Comparison of ENCODE assay signal across 22 cellular contexts in the genomic region with DNA sequence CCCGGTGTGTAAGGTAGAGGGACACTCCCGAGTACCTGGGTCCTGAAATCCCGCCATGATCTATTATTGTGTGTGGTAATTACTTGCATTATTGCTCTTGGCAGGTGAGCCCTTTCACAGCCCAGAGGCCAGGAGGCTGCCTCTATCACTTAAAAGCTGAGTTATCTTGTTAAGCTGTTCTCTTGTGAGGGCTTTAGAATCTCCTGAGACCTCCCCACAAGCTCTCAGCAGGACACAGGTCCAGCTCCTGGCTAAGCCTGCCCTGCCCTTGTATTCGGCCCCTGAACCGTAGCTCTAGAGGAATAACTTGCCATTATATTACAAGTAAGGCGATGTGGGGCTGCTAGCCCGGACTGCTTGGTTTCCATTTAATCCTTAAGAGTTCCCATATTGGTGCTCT. TPM values are rescaled to one million over a fixed set of nuclear protein-coding genes. Genes with fewer than 3 reads are reported as not detected.
DNase-seq lines count a peak whose midpoint lies in the region; ATAC-seq, FAIRE-seq and TF ChIP-seq lines count a peak whose summit lies in the region.
"Had no signal": no experiment of that assay in that cellular context is flagged by ENCODE, and none has a peak within 500 bp of the region (broad histone marks: within the 10 kb centered on the region; RNA-seq: fewer than 3 reads in every experiment).

No MANE protein-coding gene starts in this region.

- BruUV-seq in Calu3 (replicated peaks; lab: Mats Ljungman, UMichigan): no TSS peak

- no peak overlapping the region for H2BK5ac ChIP-seq in mesendoderm (ENCODE audit: low read length)

- H3K4me2 ChIP-seq in astrocyte (ENCODE audit: low read length) (peak overlapping the region; percentile 68), mesendoderm (ENCODE audit: low read length) (no peak overlapping the region)

- H3K9me3 ChIP-seq in HUES64 (ENCODE audit: insufficient read depth, low read depth, low read length): no peaks in the 10 kb centered on the region
- H3K9me3 ChIP-seq in astrocyte (ENCODE audit: insufficient read depth, low read depth, low read length): no peaks in the 10 kb centered on the region
- H3K9me3 ChIP-seq: heart right ventricle, tibial artery had no signal

- H3K9ac ChIP-seq in HUES64 (ENCODE audit: low read depth, low read length) (no peak overlapping the region), astrocyte (ENCODE audit: low read length) (peak overlapping the region; percentile 72), mesendoderm (ENCODE audit: low read length) (no peak overlapping the region)

- H3K36me3 ChIP-seq in HUES64 (ENCODE audit: insufficient read depth, low read length): peaks cover 8% of the 10 kb centered on the region; the same call in 1 of the 2 replicates
- no peaks in the 10 kb centered on the region for H3K36me3 ChIP-seq in astrocyte (ENCODE audit: insufficient read depth, low read length)
- H3K36me3 ChIP-seq in mesendoderm (ENCODE audit: control insufficient read depth, insufficient read depth, low read length): no peaks in the 10 kb centered on the region
- H3K36me3 ChIP-seq: tibial artery had no signal

- H3K4me1 Mint-ChIP-seq in Calu3 (ENCODE audit: low read depth, unreplicated experiment) (peaks cover 56% of the 10 kb centered on the region), astrocyte (ENCODE audit: low read depth, unreplicated experiment) (peaks cover 51% of the 10 kb centered on the region)

- H3K4me1 ChIP-seq in HUES64 (ENCODE audit: insufficient read depth, low read length) (peaks cover 40% of the 10 kb centered on the region), astrocyte (ENCODE audit: insufficient read depth, low read length) (peaks cover 30% of the 10 kb centered on the region), mesendoderm (ENCODE audit: control insufficient read depth, low read depth, low read length) (peaks cover 9% of the 10 kb centered on the region)

- CTCF ChIA-PET in Calu3 (lab: Charles Lee): interaction anchor here (1.6 kb wide), 1 partner anchor 12 kb away, joined by 8 read pairs; no protein-coding TSS in a partner anchor

- DNase-seq in Calu3: no peak
- no peak for DNase-seq in astrocyte (ENCODE audit: low read depth)
- DNase-seq in mesendoderm: peak; percentile 74
- DNase-seq in sciatic nerve (ENCODE audit: low spot score): no peak
- DNase-seq in omental fat pad (ENCODE audit: low spot score): no peak
- DNase-seq: activated CD4-positive, CD25-positive, alpha-beta regulatory T cell treated with anti-CD3 and anti-CD28 coated beads, Interleukin-2, amount 50 U/mL, for 72 hours; C1 segment of cervical spinal cord; heart right ventricle; MV-4-11; NCI-H226; stimulated activated CD8-positive, alpha-beta memory T cell treated with anti-CD3 and anti-CD28 coated beads, Interleukin-4, amount 100 ng/mL, for 48 hours; tibial artery had no signal

- H2BK15ac ChIP-seq in mesendoderm (replicated peaks; ENCODE audit: low read depth): no peak overlapping the region

- H3K27ac ChIP-seq in HUES64 (ENCODE audit: low read depth, low read length): peak overlapping the region; percentile 34; the same call in 1 of the 2 replicates
- H3K27ac ChIP-seq in astrocyte (ENCODE audit: low read depth, low read length): peak overlapping the region; percentile 90
- no peak overlapping the region for H3K27ac ChIP-seq in mesendoderm (ENCODE audit: low read depth, low read length)
- H3K27ac ChIP-seq: heart right ventricle, tibial artery had no signal

- intact Hi-C loops in Calu3 (cut with micrococcal nuclease; ENCODE audit: unreplicated experiment) (no loop called here), sciatic nerve (cut with DNase I) (no loop called here)

- no peak overlapping the region for H3K4ac ChIP-seq in mesendoderm (ENCODE audit: low read depth, low read length)

- no peak overlapping the region for H3K23ac ChIP-seq in mesendoderm (ENCODE audit: low read length)

- H3K79me1 ChIP-seq in mesendoderm (ENCODE audit: low read length): peaks cover 20% of the 10 kb centered on the region

- TF ChIP-seq CTCF in Calu3 (IDR thresholded peaks at IDR 0.05; ENCODE audit: unreplicated experiment): no peak
- TF ChIP-seq CTCF in astrocyte (IDR thresholded peaks at IDR 0.05; ENCODE audit: insufficient read depth, low read depth, low read length): no peak
- TF ChIP-seq CTCF in omental fat pad (IDR thresholded peaks at IDR 0.05): no peak

- H4K5ac ChIP-seq in mesendoderm (ENCODE audit: low read length): no peak overlapping the region

- H3K79me2 ChIP-seq in astrocyte (ENCODE audit: insufficient read depth, low read length) (peaks cover 100% of the 10 kb centered on the region), mesendoderm (ENCODE audit: control insufficient read depth, insufficient read depth, low read length) (peaks cover 86% of the 10 kb centered on the region)

- H3K27me3 Mint-ChIP-seq in Calu3 (ENCODE audit: unreplicated experiment) (no peaks in the 10 kb centered on the region), astrocyte (ENCODE audit: low read depth, unreplicated experiment) (no peaks in the 10 kb centered on the region)

- H2AFZ ChIP-seq in astrocyte (ENCODE audit: low read depth, low read length): no peak overlapping the region

- 0 out of 2 replicates have a peak overlapping the region, but pooled peaks have one; percentile 9 for H3K4me3 ChIP-seq in HUES64 (ENCODE audit: low read length)
- no peak overlapping the region for H3K4me3 ChIP-seq in astrocyte (ENCODE audit: insufficient read depth, low read depth, low read length)
- H3K4me3 ChIP-seq in mesendoderm (ENCODE audit: low read length): no peak overlapping the region
- H3K4me3 ChIP-seq: heart right ventricle, tibial artery had no signal

- H3K18ac ChIP-seq in mesendoderm (ENCODE audit: low read length): no peak overlapping the region

- H3K9me3 Mint-ChIP-seq in Calu3 (ENCODE audit: low read depth, unreplicated experiment) (no peaks in the 10 kb centered on the region), astrocyte (ENCODE audit: unreplicated experiment) (no peaks in the 10 kb centered on the region)

- H3K27me3 ChIP-seq in HUES64 (ENCODE audit: insufficient read depth, low read length) (no peaks in the 10 kb centered on the region; the same call in 1 of the 2 replicates), astrocyte (ENCODE audit: insufficient read depth, low read length) (no peaks in the 10 kb centered on the region), mesendoderm (ENCODE audit: insufficient read depth, low read length, poor library complexity) (no peaks in the 10 kb centered on the region)
- H3K27me3 ChIP-seq: heart right ventricle, tibial artery had no signal

- no peak for ATAC-seq in HG03521 (IDR thresholded peaks at IDR 0.05; ENCODE audit: unreplicated experiment)
- ATAC-seq in sciatic nerve: no peak
- ATAC-seq in HG02623 (IDR thresholded peaks at IDR 0.05; ENCODE audit: unreplicated experiment): no peak
- no peak for ATAC-seq in omental fat pad (ENCODE audit: low FRiP score)
- ATAC-seq: heart right ventricle, HepG2 had no signal

- no peak overlapping the region for H3K56ac ChIP-seq in mesendoderm (ENCODE audit: low read length)

- FAIRE-seq in astrocyte (lab: Jason Lieb, UNC): no peak
- FAIRE-seq: GM12891, HepG2 had no signal

- peaks cover 93% of the 10 kb centered on the region for H4K20me1 ChIP-seq in astrocyte (ENCODE audit: insufficient read depth, low read length)

- H3K4me3 Mint-ChIP-seq in Calu3 (ENCODE audit: low read depth, unreplicated experiment) (no peak overlapping the region), astrocyte (ENCODE audit: unreplicated experiment) (peak overlapping the region; percentile 59)

- WGBS in HUES64: 25% methylated on average over 7 of the region's 7 CpGs
- WGBS in mesendoderm (ENCODE audit: extremely low coverage, insufficient coverage, low lambda C conversion rate): no CpG with 5 or more reads among the region's 7 CpGs

- H4K8ac ChIP-seq in mesendoderm (ENCODE audit: low read depth, low read length): no peak overlapping the region

- H3K36me3 Mint-ChIP-seq in Calu3 (ENCODE audit: insufficient read depth, unreplicated experiment) (peaks cover 45% of the 10 kb centered on the region), astrocyte (ENCODE audit: low read depth, unreplicated experiment) (peaks cover 7% of the 10 kb centered on the region)

- H2AK5ac ChIP-seq in mesendoderm (ENCODE audit: low read length): no peak overlapping the region

- H2BK120ac ChIP-seq in mesendoderm (ENCODE audit: low read depth, low read length): no peak overlapping the region

- H3K27ac Mint-ChIP-seq in Calu3 (ENCODE audit: unreplicated experiment): peak overlapping the region; percentile 27
- no peak overlapping the region for H3K27ac Mint-ChIP-seq in astrocyte (ENCODE audit: unreplicated experiment)

RNA-seq across cellular contexts. Expression of gene SND1, which starts 13.9 kb away (rescaled TPM):
- total RNA-seq in Calu3 (2022) (205 and 206 TPM in 2 replicates), astrocyte (267 and 278 TPM in 2 replicates), sciatic nerve (125 TPM), omental fat pad (100 to 1,000 TPM in 3 of 4 donors, 10 to 100 TPM in 1; 90.8 to 140 (median 125) TPM)
- polyA plus RNA-seq in HUES64 (2013, experiment 1 of 2): 123 TPM
- 130 TPM for polyA plus RNA-seq in HUES64 (2013, experiment 2 of 2)
- 94.6 TPM for polyA plus RNA-seq in mesendoderm (2013, experiment 1 of 2)
- polyA plus RNA-seq in mesendoderm (2013, experiment 2 of 2): 95.9 TPM

RNA-seq across cellular contexts. Expression of gene PAX4, which starts 48.0 kb away (rescaled TPM):
- total RNA-seq in Calu3 (2022) (not detected in 2 replicates), astrocyte (not detected in 2 replicates), sciatic nerve (not detected), omental fat pad (not detected)
- polyA plus RNA-seq in HUES64 (2013, experiment 1 of 2): not detected
- polyA plus RNA-seq in HUES64 (2013, experiment 2 of 2): not detected
- 0.24 TPM for polyA plus RNA-seq in mesendoderm (2013, experiment 1 of 2)
- 0.24 TPM for polyA plus RNA-seq in mesendoderm (2013, experiment 2 of 2)
- total RNA-seq: cerebellum, heart right ventricle, HepG2, myocyte, renal cortical epithelial cell had no signal
- polyA plus RNA-seq: adipose tissue, esophagus, heart right ventricle, HepG2 had no signal
